In the genomic region with DNA sequence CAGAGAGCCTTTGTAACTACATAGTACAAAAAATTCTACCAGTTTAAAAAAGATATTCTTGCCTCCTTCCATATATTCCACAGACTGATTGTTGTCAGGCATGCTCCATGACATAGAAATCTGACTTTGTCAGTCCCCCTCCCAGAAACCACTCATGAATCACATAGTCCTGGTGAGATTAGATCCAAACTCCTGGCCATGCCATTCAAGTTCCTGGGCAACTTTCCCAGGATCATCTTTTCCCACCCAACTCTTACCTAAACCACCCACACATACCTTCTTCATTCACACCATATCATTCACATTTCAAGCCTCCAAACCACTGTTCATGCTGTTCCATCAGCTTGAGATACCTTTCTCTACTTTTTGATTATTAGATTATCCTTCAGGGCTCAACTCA, we compare ENCODE assay signal across 22 cellular contexts.
"Had no signal": no experiment of that assay in that cellular context is flagged by ENCODE, and none has a peak within 500 bp of the region (broad histone marks: within the 10 kb centered on the region; RNA-seq: fewer than 3 reads in every experiment).

No MANE protein-coding gene starts in this region.

- H3K9me3 ChIP-seq: MG63, Peyer's patch, SJSA1 had no signal

- H3K4me1 ChIP-seq: Peyer's patch, SJSA1 had no signal

- H3K36me3 ChIP-seq: brain microvascular endothelial cell, MG63, Peyer's patch, SJSA1 had no signal

- H3K4me3 Mint-ChIP-seq: activated CD8-positive, alpha-beta memory T cell treated with anti-CD3 and anti-CD28 coated beads, Interleukin-2, amount 10 ng/mL, durations not matched to agents 7 days and 5 days; activated naive CD4-positive, alpha-beta T cell treated with anti-CD3 and anti-CD28 coated beads for 36 hours; activated naive CD8-positive, alpha-beta T cell; activated T-cell treated with anti-CD3 and anti-CD28 coated beads, Interleukin-2, amount 50 U/mL, for 24 hours; T-helper 1 cell treated with Interleukin-12 subunit alpha and Interleukin-12 subunit beta and Interleukin-4 antibody, amounts not matched to agents 30 μg/mL and 1 μg/mL, for 36 hours had no signal

- H3K27me3 ChIP-seq: brain microvascular endothelial cell, MG63, Peyer's patch, SJSA1 had no signal

- H3K4me1 Mint-ChIP-seq: activated CD8-positive, alpha-beta memory T cell treated with anti-CD3 and anti-CD28 coated beads, Interleukin-2, amount 10 ng/mL, durations not matched to agents 7 days and 5 days had no signal

- DNase-seq: activated CD4-positive, alpha-beta T cell treated with anti-CD3 and anti-CD28 coated beads for 48 hours; activated CD4-positive, alpha-beta T cell treated with anti-CD3 and anti-CD28 coated beads, Interleukin-2, amount 50 U/mL, for 48 hours; activated CD8-positive, alpha-beta memory T cell treated with anti-CD3 and anti-CD28 coated beads, Interleukin-2, amount 10 ng/mL, durations not matched to agents 7 days and 5 days; activated effector memory CD4-positive, alpha-beta T cell treated with anti-CD3 and anti-CD28 coated beads, Interleukin-2, amount 50 U/mL, for 16 hours; activated naive CD4-positive, alpha-beta T cell treated with anti-CD3 and anti-CD28 coated beads for 36 hours; activated T-cell treated with anti-CD3 and anti-CD28 coated beads, Interleukin-2, amount 50 U/mL, for 24 hours; brain microvascular endothelial cell; caudate nucleus; Kasumi-1; KBM-7; MG63; NCI-H1105; NCI-H1436; NCI-H1694 treated with DMSO at 0.1 percent for 48 hours; NCI-H2029 treated with DMSO at 0.1 percent for 48 hours; NCI-H510A treated with DMSO at 0.1 percent for 48 hours; NCI-H69; Peyer's patch; SHP77 had no signal

- H3K36me3 Mint-ChIP-seq: activated CD8-positive, alpha-beta memory T cell treated with anti-CD3 and anti-CD28 coated beads, Interleukin-2, amount 10 ng/mL, durations not matched to agents 7 days and 5 days; activated naive CD8-positive, alpha-beta T cell had no signal

- H3K27ac ChIP-seq: brain microvascular endothelial cell, Peyer's patch, SJSA1 had no signal

- H3K9me3 Mint-ChIP-seq: activated naive CD4-positive, alpha-beta T cell treated with anti-CD3 and anti-CD28 coated beads for 36 hours; activated T-cell treated with anti-CD3 and anti-CD28 coated beads, Interleukin-2, amount 50 U/mL, for 24 hours; T-helper 1 cell treated with Interleukin-12 subunit alpha and Interleukin-12 subunit beta and Interleukin-4 antibody, amounts not matched to agents 30 μg/mL and 1 μg/mL, for 36 hours had no signal

- H3K27me3 Mint-ChIP-seq: activated CD8-positive, alpha-beta memory T cell treated with anti-CD3 and anti-CD28 coated beads, Interleukin-2, amount 10 ng/mL, durations not matched to agents 7 days and 5 days; activated naive CD8-positive, alpha-beta T cell had no signal

- H3K4me3 ChIP-seq: MG63, Peyer's patch, SJSA1 had no signal

- H3K27ac Mint-ChIP-seq: activated CD8-positive, alpha-beta memory T cell treated with anti-CD3 and anti-CD28 coated beads, Interleukin-2, amount 10 ng/mL, durations not matched to agents 7 days and 5 days; activated naive CD4-positive, alpha-beta T cell treated with anti-CD3 and anti-CD28 coated beads for 36 hours; activated naive CD8-positive, alpha-beta T cell; activated T-cell treated with anti-CD3 and anti-CD28 coated beads, Interleukin-2, amount 50 U/mL, for 24 hours; T-helper 1 cell treated with Interleukin-12 subunit alpha and Interleukin-12 subunit beta and Interleukin-4 antibody, amounts not matched to agents 30 μg/mL and 1 μg/mL, for 36 hours had no signal
